Comparison of ENCODE assay signal across 25 cellular contexts in genomic region chr6:149218915-149219314, GRCh38.
DNase-seq lines count a peak whose midpoint lies in the region; ATAC-seq and TF ChIP-seq lines count a peak whose summit lies in the region.
"Had no signal": no experiment of that assay in that cellular context is flagged by ENCODE, and none has a peak within 500 bp of the region (broad histone marks: within the 10 kb centered on the region; RNA-seq: fewer than 3 reads in every experiment).

No MANE protein-coding gene starts in this region.

- H3K27ac ChIP-seq in CD4-positive, alpha-beta memory T cell (ENCODE audit: low read depth, low read length), result no peak overlapping the region
- peak overlapping the region in 32 of 59 donors; percentile 2 to 73 (median 40) for H3K27ac ChIP-seq in dorsolateral prefrontal cortex
- H3K27ac ChIP-seq: breast epithelium, parathyroid adenoma, right atrium auricular region, thyroid gland, vagina, VCaP had no signal

- POLR2A ChIA-PET in activated CD4-positive, alpha-beta T cell treated with anti-CD3 and anti-CD28 coated beads for 36 hours (lab: Charles Lee), result no interaction called here
- POLR2A ChIA-PET in CD4-positive, alpha-beta memory T cell (lab: Charles Lee; ENCODE audit: partially characterized antibody), result interaction anchor here (1.3 kb wide), 1 partner anchor 14 kb away, joined by 4 read pairs; no protein-coding TSS in a partner anchor
- POLR2A ChIA-PET in activated CD8-positive, alpha-beta T cell treated with anti-CD3 and anti-CD28 coated beads, Interleukin-2, amount 10 ng/mL, durations not matched to agents 7 days and 5 days (lab: Charles Lee), result interaction anchor here (0.6 kb wide), 1 partner anchor 90 kb away, joined by 3 read pairs; no protein-coding TSS in a partner anchor

- H3K9me3 Mint-ChIP-seq in activated CD4-positive, alpha-beta T cell treated with anti-CD3 and anti-CD28 coated beads for 36 hours (ENCODE audit: low read depth), result peaks cover 3% of the 10 kb centered on the region
- H3K9me3 Mint-ChIP-seq in CD4-positive, alpha-beta memory T cell, result peaks cover 0 to 3% (median 0%) of the 10 kb centered on the region in 8 donors
- H3K9me3 Mint-ChIP-seq in activated CD8-positive, alpha-beta T cell treated with anti-CD3 and anti-CD28 coated beads, Interleukin-2, amount 10 ng/mL, durations not matched to agents 7 days and 5 days (ENCODE audit: insufficient read depth), result peaks cover 5% of the 10 kb centered on the region
- H3K9me3 Mint-ChIP-seq: neural crest cell had no signal

- DNase-seq in activated CD4-positive, alpha-beta T cell treated with anti-CD3 and anti-CD28 coated beads for 36 hours, result no peak
- no peak for DNase-seq in activated CD4-positive, alpha-beta T cell treated with anti-CD3 and anti-CD28 coated beads, Interleukin-2, amount 50 U/mL, for 48 hours
- DNase-seq in CD4-positive, alpha-beta memory T cell, result no peak
- no peak for DNase-seq in activated CD8-positive, alpha-beta T cell treated with anti-CD3 and anti-CD28 coated beads, Interleukin-2, amount 10 ng/mL, durations not matched to agents 7 days and 5 days
- no peak for DNase-seq in dorsolateral prefrontal cortex
- no peak for DNase-seq in erythroblast (lab: John Stamatoyannopoulos, UW)
- no peak for DNase-seq in stimulated activated CD4-positive, alpha-beta T cell treated with anti-CD3 and anti-CD28 coated beads, Interleukin-12 subunit alpha, Interleukin-12 subunit beta, amount 100 ng/mL, for 4 hours
- DNase-seq: amniotic stem cell; effector CD8-positive, alpha-beta T cell; IMR-90; NCI-H146; NCI-H226; small intestine; stimulated activated CD4-positive, alpha-beta T cell treated with anti-CD3 and anti-CD28 coated beads, Interleukin-1b, Interleukin-23, amount 100 ng/mL, for 48 hours; T1000; thyroid gland had no signal

- H3K4me3 ChIP-seq in CD4-positive, alpha-beta memory T cell (ENCODE audit: low read length in 2 of 2), result no peak overlapping the region
- H3K4me3 ChIP-seq in dorsolateral prefrontal cortex, result peak overlapping the region in 21 of 59 donors; percentile 6 to 43 (median 21)
- H3K4me3 ChIP-seq: breast epithelium, right atrium auricular region, thyroid gland, vagina had no signal

- H3K36me3 ChIP-seq in CD4-positive, alpha-beta memory T cell (ENCODE audit: insufficient read depth, low read length), result no peaks in the 10 kb centered on the region
- H3K36me3 ChIP-seq: breast epithelium, right atrium auricular region, thyroid gland, vagina had no signal

- intact Hi-C loops in activated CD4-positive, alpha-beta T cell treated with anti-CD3 and anti-CD28 coated beads for 36 hours (cut with DNase I, micrococcal nuclease), result loop anchor here in 1 of 2 experiments (10.0 kb wide), 1 partner anchor 286 kb away; no protein-coding TSS in a partner anchor
- intact Hi-C loops in CD4-positive, alpha-beta memory T cell (cut with micrococcal nuclease), result no loop called here
- intact Hi-C loops in dorsolateral prefrontal cortex (cut with DNase I), result no loop called here

- H3K4me3 Mint-ChIP-seq in activated CD4-positive, alpha-beta T cell treated with anti-CD3 and anti-CD28 coated beads for 36 hours, result no peak overlapping the region
- H3K4me3 Mint-ChIP-seq in CD4-positive, alpha-beta memory T cell, result no peak overlapping the region
- no peak overlapping the region for H3K4me3 Mint-ChIP-seq in activated CD8-positive, alpha-beta T cell treated with anti-CD3 and anti-CD28 coated beads, Interleukin-2, amount 10 ng/mL, durations not matched to agents 7 days and 5 days
- H3K4me3 Mint-ChIP-seq: neural crest cell had no signal

- no peaks in the 10 kb centered on the region for H3K27me3 Mint-ChIP-seq in activated CD4-positive, alpha-beta T cell treated with anti-CD3 and anti-CD28 coated beads for 36 hours
- H3K27me3 Mint-ChIP-seq in CD4-positive, alpha-beta memory T cell, result no peaks in the 10 kb centered on the region
- no peaks in the 10 kb centered on the region for H3K27me3 Mint-ChIP-seq in activated CD8-positive, alpha-beta T cell treated with anti-CD3 and anti-CD28 coated beads, Interleukin-2, amount 10 ng/mL, durations not matched to agents 7 days and 5 days (ENCODE audit: low read depth)

- H3K4me1 Mint-ChIP-seq in activated CD4-positive, alpha-beta T cell treated with anti-CD3 and anti-CD28 coated beads for 36 hours, result peaks cover 20% of the 10 kb centered on the region
- peaks cover 8 to 31% (median 21%) of the 10 kb centered on the region in 4 donors for H3K4me1 Mint-ChIP-seq in CD4-positive, alpha-beta memory T cell
- H3K4me1 Mint-ChIP-seq in activated CD8-positive, alpha-beta T cell treated with anti-CD3 and anti-CD28 coated beads, Interleukin-2, amount 10 ng/mL, durations not matched to agents 7 days and 5 days (ENCODE audit: low read depth), result peaks cover 41% of the 10 kb centered on the region

- no peak for ATAC-seq in activated CD4-positive, alpha-beta T cell treated with anti-CD3 and anti-CD28 coated beads for 36 hours
- no peak for ATAC-seq in activated CD8-positive, alpha-beta T cell treated with anti-CD3 and anti-CD28 coated beads, Interleukin-2, amount 10 ng/mL, durations not matched to agents 7 days and 5 days
- no peak for ATAC-seq in GM18505 (IDR thresholded peaks at IDR 0.05; ENCODE audit: unreplicated experiment)
- ATAC-seq: left lobe of liver, Right ventricle myocardium inferior had no signal

- no peaks in the 10 kb centered on the region for H3K9me3 ChIP-seq in CD4-positive, alpha-beta memory T cell (ENCODE audit: control insufficient read depth in 1 of 2, low read length in 2 of 2)
- H3K9me3 ChIP-seq: breast epithelium, right atrium auricular region, thyroid gland, vagina had no signal

- peaks cover 11% of the 10 kb centered on the region for H3K4me1 ChIP-seq in CD4-positive, alpha-beta memory T cell (ENCODE audit: insufficient read depth, low read length)
- H3K4me1 ChIP-seq: breast epithelium, parathyroid adenoma, vagina had no signal

- H3K36me3 Mint-ChIP-seq in activated CD4-positive, alpha-beta T cell treated with anti-CD3 and anti-CD28 coated beads for 36 hours (ENCODE audit: low read depth), result no peaks in the 10 kb centered on the region
- H3K36me3 Mint-ChIP-seq in CD4-positive, alpha-beta memory T cell, result peaks cover 3 to 14% of the 10 kb centered on the region in 2 donors
- peaks cover 24% of the 10 kb centered on the region for H3K36me3 Mint-ChIP-seq in activated CD8-positive, alpha-beta T cell treated with anti-CD3 and anti-CD28 coated beads, Interleukin-2, amount 10 ng/mL, durations not matched to agents 7 days and 5 days (ENCODE audit: low read depth)

- H3K27me3 ChIP-seq in CD4-positive, alpha-beta memory T cell (ENCODE audit: insufficient read depth, low read length), result no peaks in the 10 kb centered on the region
- no peaks in the 10 kb centered on the region for H3K27me3 ChIP-seq in dorsolateral prefrontal cortex
- H3K27me3 ChIP-seq: breast epithelium, right atrium auricular region, thyroid gland, vagina had no signal

- TF ChIP-seq POLR2A in GM18505 (IDR thresholded peaks at IDR 0.05; ENCODE audit: borderline replicate concordance, extremely low read depth, insufficient read depth, insufficient read length) (no peak), erythroblast (IDR thresholded peaks at IDR 0.05; ENCODE audit: low read length) (no peak)

- peak overlapping the region; percentile 26 for H3K27ac Mint-ChIP-seq in activated CD4-positive, alpha-beta T cell treated with anti-CD3 and anti-CD28 coated beads for 36 hours
- peak overlapping the region in 5 of 7 donors; percentile 5 to 77 (median 47) for H3K27ac Mint-ChIP-seq in CD4-positive, alpha-beta memory T cell
- peak overlapping the region; percentile 9 for H3K27ac Mint-ChIP-seq in activated CD8-positive, alpha-beta T cell treated with anti-CD3 and anti-CD28 coated beads, Interleukin-2, amount 10 ng/mL, durations not matched to agents 7 days and 5 days

- TF ChIP-seq CTCF in dorsolateral prefrontal cortex (IDR thresholded peaks at IDR 0.05 in 54 of 56, conservative IDR thresholded peaks at IDR 0.05 in 2 of 56; ENCODE audit: low read depth in 1 of 56, partially characterized antibody in 56 of 56), result no peak

- CTCF ChIA-PET in activated CD4-positive, alpha-beta T cell treated with anti-CD3 and anti-CD28 coated beads for 36 hours (lab: Charles Lee), result interaction anchor here (0.7 kb wide), 2 partner anchors 173 to 213 kb away, joined by 3 to 4 read pairs; no protein-coding TSS in a partner anchor
- CTCF ChIA-PET in CD4-positive, alpha-beta memory T cell (lab: Charles Lee; ENCODE audit: partially characterized antibody), result no interaction called here
- CTCF ChIA-PET in activated CD8-positive, alpha-beta T cell treated with anti-CD3 and anti-CD28 coated beads, Interleukin-2, amount 10 ng/mL, durations not matched to agents 7 days and 5 days (lab: Charles Lee), result interaction anchor here (1.0 to 1.3 kb wide), 2 partner anchors 13 to 43 kb away, joined by 3 read pairs; no protein-coding TSS in a partner anchor
